22 cellular contexts compared by ENCODE assay signal in genomic region chrX:115521717-115522116, GRCh38. TPM values are rescaled to one million over a fixed set of nuclear protein-coding genes. Genes with fewer than 3 reads are reported as not detected.
"Had no signal": no experiment of that assay in that cellular context is flagged by ENCODE, and none has a peak within 500 bp of the region (broad histone marks: within the 10 kb centered on the region; RNA-seq: fewer than 3 reads in every experiment).

No MANE protein-coding gene starts in this region.

- H3K9me3 ChIP-seq: ascending aorta, breast epithelium, ovary, sigmoid colon, thyroid gland had no signal

- H3K9me3 Mint-ChIP-seq: activated CD4-positive, alpha-beta T cell treated with anti-CD3 and anti-CD28 coated beads, Interleukin-2, amount 10 ng/mL, durations not matched to agents 24 days and 14 days; activated CD8-positive, alpha-beta T cell treated with anti-CD3 and anti-CD28 coated beads for 36 hours; activated naive CD4-positive, alpha-beta T cell treated with anti-CD3 and anti-CD28 coated beads for 36 hours; activated naive CD8-positive, alpha-beta T cell treated with anti-CD3 and anti-CD28 coated beads, Interleukin-2, amount 50 U/mL, for 24 hours; activated T-helper 2 cell treated with anti-CD3 and anti-CD28 coated beads, Interferon-gamma antibody, Interleukin-2, Interleukin-4, amounts not matched to agents 10 μg/mL and 5 μg/mL and 100 μg/mL, durations not matched to agents 14 hours and 24 hours and 36 hours; naive thymus-derived CD4-positive, alpha-beta T cell; stimulated activated naive B cell treated with anti-CD40 and anti-IgM and Interleukin-4, amounts not matched to agents 10 μg/mL and 1 μg/mL and 100 μg/mL, for 72 hours; T-helper 1 cell treated with Interleukin-12 subunit alpha and Interleukin-12 subunit beta and Interleukin-4 antibody, amounts not matched to agents 30 μg/mL and 1 μg/mL, for 36 hours had no signal

- FAIRE-seq: urothelium cell line had no signal

- H3K4me3 Mint-ChIP-seq: activated CD4-positive, alpha-beta T cell treated with anti-CD3 and anti-CD28 coated beads, Interleukin-2, amount 10 ng/mL, durations not matched to agents 24 days and 14 days; activated CD8-positive, alpha-beta T cell treated with anti-CD3 and anti-CD28 coated beads for 36 hours; activated naive CD4-positive, alpha-beta T cell treated with anti-CD3 and anti-CD28 coated beads for 36 hours; activated naive CD8-positive, alpha-beta T cell treated with anti-CD3 and anti-CD28 coated beads, Interleukin-2, amount 50 U/mL, for 24 hours; naive thymus-derived CD4-positive, alpha-beta T cell; stimulated activated naive B cell treated with anti-CD40 and anti-IgM and Interleukin-4, amounts not matched to agents 10 μg/mL and 1 μg/mL and 100 μg/mL, for 72 hours; T-helper 1 cell treated with Interleukin-12 subunit alpha and Interleukin-12 subunit beta and Interleukin-4 antibody, amounts not matched to agents 30 μg/mL and 1 μg/mL, for 36 hours had no signal

- H3K4me3 ChIP-seq: ascending aorta, breast epithelium, ovary, sigmoid colon, thyroid gland had no signal

- DNase-seq: activated CD4-positive, alpha-beta T cell treated with anti-CD3 and anti-CD28 coated beads, Interleukin-2, amount 10 ng/mL, durations not matched to agents 24 days and 14 days; activated CD8-positive, alpha-beta T cell treated with anti-CD3 and anti-CD28 coated beads for 36 hours; activated naive CD4-positive, alpha-beta T cell treated with anti-CD3 and anti-CD28 coated beads for 36 hours; activated naive CD8-positive, alpha-beta T cell treated with anti-CD3 and anti-CD28 coated beads, Interleukin-2, amount 50 U/mL, for 24 hours; activated T-cell treated with anti-CD3 and anti-CD28 coated beads, Interleukin-2, amount 50 U/mL, for 1 hour; cerebellar nuclear complex; effector CD4-positive, alpha-beta T cell; foreskin keratinocyte; glutamatergic neuron; hippocampal formation; mesendoderm; naive thymus-derived CD4-positive, alpha-beta T cell; ovary; sigmoid colon; stimulated activated naive B cell treated with anti-CD40 and anti-IgM and Interleukin-4, amounts not matched to agents 10 μg/mL and 1 μg/mL and 100 μg/mL, for 72 hours; thyroid gland had no signal

- ATAC-seq: activated CD8-positive, alpha-beta T cell treated with anti-CD3 and anti-CD28 coated beads for 36 hours; activated naive CD8-positive, alpha-beta T cell treated with anti-CD3 and anti-CD28 coated beads, Interleukin-2, amount 50 U/mL, for 24 hours; esophagus mucosa; foreskin keratinocyte; naive thymus-derived CD4-positive, alpha-beta T cell; stimulated activated naive B cell treated with anti-CD40 and anti-IgM and Interleukin-4, amounts not matched to agents 10 μg/mL and 1 μg/mL and 100 μg/mL, for 72 hours had no signal

- H3K27me3 Mint-ChIP-seq: activated CD4-positive, alpha-beta T cell treated with anti-CD3 and anti-CD28 coated beads, Interleukin-2, amount 10 ng/mL, durations not matched to agents 24 days and 14 days; activated CD8-positive, alpha-beta T cell treated with anti-CD3 and anti-CD28 coated beads for 36 hours; activated naive CD8-positive, alpha-beta T cell treated with anti-CD3 and anti-CD28 coated beads, Interleukin-2, amount 50 U/mL, for 24 hours; naive thymus-derived CD4-positive, alpha-beta T cell had no signal

- H3K4me1 ChIP-seq: ascending aorta, breast epithelium, foreskin keratinocyte, sigmoid colon, thyroid gland had no signal

- H3K27ac ChIP-seq: ascending aorta, breast epithelium, foreskin keratinocyte, ovary, sigmoid colon, thyroid gland had no signal

- H3K27me3 ChIP-seq: ascending aorta, foreskin keratinocyte, ovary, sigmoid colon, thyroid gland had no signal

- H3K36me3 Mint-ChIP-seq: naive thymus-derived CD4-positive, alpha-beta T cell; stimulated activated naive B cell treated with anti-CD40 and anti-IgM and Interleukin-4, amounts not matched to agents 10 μg/mL and 1 μg/mL and 100 μg/mL, for 72 hours had no signal

- H3K4me1 Mint-ChIP-seq: activated CD4-positive, alpha-beta T cell treated with anti-CD3 and anti-CD28 coated beads, Interleukin-2, amount 10 ng/mL, durations not matched to agents 24 days and 14 days; activated naive CD8-positive, alpha-beta T cell treated with anti-CD3 and anti-CD28 coated beads, Interleukin-2, amount 50 U/mL, for 24 hours; naive thymus-derived CD4-positive, alpha-beta T cell; stimulated activated naive B cell treated with anti-CD40 and anti-IgM and Interleukin-4, amounts not matched to agents 10 μg/mL and 1 μg/mL and 100 μg/mL, for 72 hours had no signal

- H3K36me3 ChIP-seq: ascending aorta, breast epithelium, ovary, sigmoid colon, thyroid gland had no signal

- H3K27ac Mint-ChIP-seq: activated CD4-positive, alpha-beta T cell treated with anti-CD3 and anti-CD28 coated beads, Interleukin-2, amount 10 ng/mL, durations not matched to agents 24 days and 14 days; activated CD8-positive, alpha-beta T cell treated with anti-CD3 and anti-CD28 coated beads for 36 hours; activated naive CD4-positive, alpha-beta T cell treated with anti-CD3 and anti-CD28 coated beads for 36 hours; activated naive CD8-positive, alpha-beta T cell treated with anti-CD3 and anti-CD28 coated beads, Interleukin-2, amount 50 U/mL, for 24 hours; activated T-helper 2 cell treated with anti-CD3 and anti-CD28 coated beads, Interferon-gamma antibody, Interleukin-2, Interleukin-4, amounts not matched to agents 10 μg/mL and 5 μg/mL and 100 μg/mL, durations not matched to agents 14 hours and 24 hours and 36 hours; naive thymus-derived CD4-positive, alpha-beta T cell; stimulated activated naive B cell treated with anti-CD40 and anti-IgM and Interleukin-4, amounts not matched to agents 10 μg/mL and 1 μg/mL and 100 μg/mL, for 72 hours; T-helper 1 cell treated with Interleukin-12 subunit alpha and Interleukin-12 subunit beta and Interleukin-4 antibody, amounts not matched to agents 30 μg/mL and 1 μg/mL, for 36 hours had no signal

RNA-seq across cellular contexts. Expression of gene PLS3, which starts 39.3 kb away (rescaled TPM):
- polyA plus RNA-seq: naive thymus-derived CD4-positive, alpha-beta T cell had no signal
